Comparison of ENCODE assay signal across 9 cellular contexts in genomic region chr5:20466507-20466906, GRCh38.
"Had no signal": no experiment of that assay in that cellular context is flagged by ENCODE, and none has a peak within 500 bp of the region (broad histone marks: within the 10 kb centered on the region; RNA-seq: fewer than 3 reads in every experiment).

No MANE protein-coding gene starts in this region.

- H3K9ac ChIP-seq: GM23248 had no signal

- DNase-seq: GM23248, GOT3, H7, HFFc6, IMR-90, KBM-7 had no signal

- H3K36me3 ChIP-seq: HAP-1 had no signal

- H3K4me3 Mint-ChIP-seq: HFFc6 had no signal

- H3K4me3 ChIP-seq: GM23248, HAP-1 had no signal

- H3K4me1 ChIP-seq: HAP-1 had no signal

- H3K27ac Mint-ChIP-seq: HFFc6 had no signal

- ATAC-seq: HCT116 had no signal

- H3K27ac ChIP-seq: GM23248, HL-60 had no signal

- H3K9me3 ChIP-seq: HAP-1 had no signal

- H2AFZ ChIP-seq: GM23248 had no signal
